Comparison of ENCODE assay signal across 16 cellular contexts in the genomic region with DNA sequence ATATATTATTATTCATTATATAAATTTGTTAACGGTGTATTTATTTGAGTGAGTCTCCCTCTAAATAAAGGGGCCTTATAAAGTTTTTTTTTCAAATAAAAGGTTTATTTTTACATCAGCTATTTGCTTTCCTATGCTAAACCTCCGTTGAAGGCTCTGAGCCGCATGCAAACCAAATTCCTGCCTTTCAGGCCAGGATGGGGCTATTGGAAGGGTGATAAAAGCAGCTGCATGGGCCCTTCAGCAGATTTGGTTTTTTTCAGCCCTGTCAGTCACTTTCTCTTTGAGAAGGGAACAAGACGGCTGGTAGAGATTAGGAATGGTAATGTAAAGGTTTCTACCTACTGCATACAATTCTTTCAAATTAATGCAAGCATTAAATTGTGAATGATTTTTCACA.
DNase-seq lines count a peak whose midpoint lies in the region; ATAC-seq and TF ChIP-seq lines count a peak whose summit lies in the region.
"Had no signal": no experiment of that assay in that cellular context is flagged by ENCODE, and none has a peak within 500 bp of the region (broad histone marks: within the 10 kb centered on the region; RNA-seq: fewer than 3 reads in every experiment).

No MANE protein-coding gene starts in this region.

- WGBS in endodermal cell (ENCODE audit: insufficient coverage in 1 of 2, insufficient read length in 1 of 2), 2 experiments: 45 to 46% methylated on average over 2 of the region's 4 CpGs
- 59% methylated on average over 4 of the region's 4 CpGs for WGBS in upper lobe of left lung, 2 donors

- H3K9ac ChIP-seq in NT2/D1 (ENCODE audit: insufficient read length, low read depth): no peak overlapping the region
- H3K9ac ChIP-seq in endodermal cell (ENCODE audit: extremely low read depth, low read length, poor library complexity, severe bottlenecking): no peak overlapping the region
- H3K9ac ChIP-seq in neural progenitor cell: no peak overlapping the region
- H3K9ac ChIP-seq: GM23248 had no signal

- no peak for TF ChIP-seq EP300 in upper lobe of left lung (IDR thresholded peaks at IDR 0.05)

- H3K4me1 Mint-ChIP-seq in endodermal cell (no peaks in the 10 kb centered on the region), neural progenitor cell (peaks cover 13% of the 10 kb centered on the region), chondrocyte (ENCODE audit: low read depth) (no peaks in the 10 kb centered on the region)

- no peak overlapping the region for H3K27ac Mint-ChIP-seq in endodermal cell
- H3K27ac Mint-ChIP-seq in neural progenitor cell: no peak overlapping the region
- H3K27ac Mint-ChIP-seq in chondrocyte (ENCODE audit: unreplicated experiment): no peak overlapping the region
- H3K27ac Mint-ChIP-seq: CD4-positive, alpha-beta T cell had no signal

- H3K4me1 ChIP-seq in NT2/D1 (ENCODE audit: insufficient read depth, insufficient read length) (no peaks in the 10 kb centered on the region), endodermal cell (ENCODE audit: control insufficient read depth, insufficient read depth, low read length) (no peaks in the 10 kb centered on the region), neural progenitor cell (peaks cover 26% of the 10 kb centered on the region), upper lobe of left lung (no peaks in the 10 kb centered on the region)
- H3K4me1 ChIP-seq: A549, Caco-2, HAP-1 had no signal

- H3K79me2 ChIP-seq in neural progenitor cell (ENCODE audit: low read depth): no peaks in the 10 kb centered on the region

- no peak overlapping the region for H3K4me3 Mint-ChIP-seq in endodermal cell
- H3K4me3 Mint-ChIP-seq in neural progenitor cell: no peak overlapping the region
- H3K4me3 Mint-ChIP-seq in chondrocyte (ENCODE audit: unreplicated experiment): no peak overlapping the region
- H3K4me3 Mint-ChIP-seq: CD4-positive, alpha-beta T cell had no signal

- peak overlapping the region; percentile 39 for H3K4me2 ChIP-seq in neural progenitor cell
- H3K4me2 ChIP-seq: A549 had no signal

- H3K27ac ChIP-seq in endodermal cell (ENCODE audit: low read depth, low read length) (no peak overlapping the region), neural progenitor cell (no peak overlapping the region), upper lobe of left lung (no peak overlapping the region)
- H3K27ac ChIP-seq: 22Rv1, A549, C4-2B, GM23248 had no signal

- H3K36me3 Mint-ChIP-seq in endodermal cell (ENCODE audit: low read depth) (peaks cover 1% of the 10 kb centered on the region), neural progenitor cell (peaks cover 3% of the 10 kb centered on the region), chondrocyte (ENCODE audit: low read depth) (peaks cover 3% of the 10 kb centered on the region)

- no peak overlapping the region for H2AFZ ChIP-seq in neural progenitor cell (replicated peaks)
- H2AFZ ChIP-seq: GM23248 had no signal

- H3K27me3 Mint-ChIP-seq in endodermal cell (ENCODE audit: insufficient read depth) (no peaks in the 10 kb centered on the region), neural progenitor cell (ENCODE audit: insufficient read depth, low read depth) (peaks cover 2% of the 10 kb centered on the region), chondrocyte (ENCODE audit: low read depth) (no peaks in the 10 kb centered on the region)

- no peaks in the 10 kb centered on the region for H4K20me1 ChIP-seq in neural progenitor cell (ENCODE audit: low read depth)

- TF ChIP-seq CTCF in endodermal cell (conservative IDR thresholded peaks at IDR 0.05): no peak
- no peak for TF ChIP-seq CTCF in neural progenitor cell (IDR thresholded peaks at IDR 0.05)
- no peak for TF ChIP-seq CTCF in chondrocyte (IDR thresholded peaks at IDR 0.05)
- no peak for TF ChIP-seq CTCF in upper lobe of left lung (IDR thresholded peaks at IDR 0.05)

- H3K36me3 ChIP-seq in NT2/D1 (ENCODE audit: insufficient read depth, insufficient read length, low read length) (no peaks in the 10 kb centered on the region), endodermal cell (ENCODE audit: control insufficient read depth, insufficient read depth, low read length) (no peaks in the 10 kb centered on the region), neural progenitor cell (no peaks in the 10 kb centered on the region), upper lobe of left lung (no peaks in the 10 kb centered on the region)
- H3K36me3 ChIP-seq: HAP-1 had no signal

- peaks cover 13% of the 10 kb centered on the region for H3F3A ChIP-seq in neural progenitor cell (ENCODE audit: low read depth)

- no peak overlapping the region for H3K4me3 ChIP-seq in NT2/D1 (ENCODE audit: insufficient read length, low read depth)
- no peak overlapping the region for H3K4me3 ChIP-seq in endodermal cell (ENCODE audit: low read length)
- H3K4me3 ChIP-seq in neural progenitor cell: no peak overlapping the region
- no peak overlapping the region for H3K4me3 ChIP-seq in upper lobe of left lung
- H3K4me3 ChIP-seq: A549, GM23248, HAP-1 had no signal

- peaks cover 2% of the 10 kb centered on the region for H3K9me3 Mint-ChIP-seq in endodermal cell
- H3K9me3 Mint-ChIP-seq in neural progenitor cell: peaks cover 14% of the 10 kb centered on the region
- H3K9me3 Mint-ChIP-seq in chondrocyte (ENCODE audit: low read depth): peaks cover 4% of the 10 kb centered on the region

- DNase-seq in NCI-H146 (lab: John Stamatoyannopoulos, UW): peak; percentile 13
- no peak for DNase-seq in NCI-H146 treated with DMSO at 0.1 percent for 48 hours (lab: John Stamatoyannopoulos, UW; ENCODE audit: unreplicated experiment)
- DNase-seq in NT2/D1 (ENCODE audit: low read depth, low spot score): peak; percentile 58
- DNase-seq in endodermal cell: peak; percentile 52
- DNase-seq in neural progenitor cell (ENCODE audit: low spot score): peak; percentile 72
- no peak for DNase-seq in chondrocyte (ENCODE audit: low spot score)
- no peak for DNase-seq in T1000 (lab: John Stamatoyannopoulos, UW)
- no peak for DNase-seq in upper lobe of left lung
- DNase-seq: AML-193; Caco-2; CD4-positive, alpha-beta T cell; GM23248 had no signal

- H3K27me3 ChIP-seq in NT2/D1 (ENCODE audit: insufficient read depth, insufficient read length) (no peaks in the 10 kb centered on the region), endodermal cell (ENCODE audit: control insufficient read depth, insufficient read depth, low read length, poor library complexity, severe bottlenecking) (no peaks in the 10 kb centered on the region), neural progenitor cell (no peaks in the 10 kb centered on the region), upper lobe of left lung (no peaks in the 10 kb centered on the region)

- no peak for TF ChIP-seq POLR2A in upper lobe of left lung (IDR thresholded peaks at IDR 0.05)

- H3K9me3 ChIP-seq in NT2/D1 (ENCODE audit: insufficient read depth, low read length) (no peaks in the 10 kb centered on the region), endodermal cell (ENCODE audit: control insufficient read depth, low read length) (no peaks in the 10 kb centered on the region), neural progenitor cell (ENCODE audit: low read depth) (no peaks in the 10 kb centered on the region), upper lobe of left lung (no peaks in the 10 kb centered on the region)
- H3K9me3 ChIP-seq: A549, Caco-2, HAP-1 had no signal

- ATAC-seq in upper lobe of left lung (ENCODE audit: low FRiP score in 2 of 2): no peak
- ATAC-seq: A549 had no signal

Comparison
In these comparisons a context has a peak if more than half of its experiments do, and no peak if none do; other contexts are left out.
1. DNase-seq: peak in NCI-H146 (single experiment), NT2/D1 (single experiment), endodermal cell (single experiment) and neural progenitor cell (single experiment); none in NCI-H146 treated with DMSO at 0.1 percent for 48 hours (single experiment), chondrocyte (single experiment), T1000 (single experiment) and upper lobe of left lung (0 of 2).